In the genomic region with DNA sequence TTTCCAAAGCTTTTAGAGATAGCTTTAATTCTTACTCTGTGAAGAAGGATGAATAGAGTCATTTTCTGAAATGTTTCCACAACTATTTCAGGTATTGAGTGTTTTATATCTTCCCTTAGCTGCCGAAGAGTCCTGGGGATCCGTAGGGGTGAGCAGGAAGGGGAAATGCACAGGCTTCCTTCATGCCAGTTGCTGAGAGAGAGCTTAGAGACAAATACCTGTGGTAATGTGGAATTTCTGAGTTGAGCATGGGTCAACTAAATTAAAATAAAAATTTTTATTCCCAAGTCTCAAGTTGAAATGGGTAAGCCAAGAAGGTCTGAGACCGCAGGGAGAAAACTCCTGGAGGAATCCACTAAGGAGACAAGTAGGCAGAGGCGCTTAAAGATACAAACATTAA, we compare ENCODE assay signal across 22 cellular contexts.
DNase-seq lines count a peak whose midpoint lies in the region; ATAC-seq and TF ChIP-seq lines count a peak whose summit lies in the region.
"Had no signal": no experiment of that assay in that cellular context is flagged by ENCODE, and none has a peak within 500 bp of the region (broad histone marks: within the 10 kb centered on the region; RNA-seq: fewer than 3 reads in every experiment).

No MANE protein-coding gene starts in this region.

- no peak overlapping the region for H3K4me3 Mint-ChIP-seq in endothelial cell (ENCODE audit: unreplicated experiment)
- H3K4me3 Mint-ChIP-seq in activated T-helper 2 cell treated with anti-CD3 and anti-CD28 coated beads, Interferon-gamma antibody, Interleukin-2, Interleukin-4, amounts not matched to agents 10 μg/mL and 5 μg/mL and 100 μg/mL, durations not matched to agents 14 hours and 24 hours and 36 hours (ENCODE audit: low read depth): no peak overlapping the region
- H3K4me3 Mint-ChIP-seq: B cell, CD14-positive monocyte had no signal

- DNase-seq in HT1080 (ENCODE audit: low read depth): peak; percentile 57
- peak; percentile 19 for DNase-seq in amniotic epithelial cell (ENCODE audit: low read depth)
- DNase-seq in endothelial cell (ENCODE audit: low spot score): no peak
- no peak for DNase-seq in sciatic nerve (ENCODE audit: low spot score)
- DNase-seq in erythroblast (lab: John Stamatoyannopoulos, UW): no peak
- no peak for DNase-seq in retina
- no peak for DNase-seq in activated T-helper 2 cell treated with anti-CD3 and anti-CD28 coated beads, Interferon-gamma antibody, Interleukin-2, Interleukin-4, amounts not matched to agents 10 μg/mL and 5 μg/mL and 100 μg/mL, durations not matched to agents 14 hours and 24 hours and 36 hours (ENCODE audit: low spot score)
- DNase-seq: GDM1, NCI-H1092, NCI-H1436, NCI-H187 treated with DMSO at 0.1 percent for 48 hours, NCI-H2107, NCI-H510A treated with DMSO at 0.1 percent for 48 hours, NCI-H748 treated with DMSO at 0.1 percent for 48 hours, PC-9, RPMI8226, SHP77 treated with DMSO at 0.1 percent for 48 hours had no signal

- H3K27me3 Mint-ChIP-seq in endothelial cell (ENCODE audit: unreplicated experiment): peaks cover 3% of the 10 kb centered on the region
- no peaks in the 10 kb centered on the region for H3K27me3 Mint-ChIP-seq in activated T-helper 2 cell treated with anti-CD3 and anti-CD28 coated beads, Interferon-gamma antibody, Interleukin-2, Interleukin-4, amounts not matched to agents 10 μg/mL and 5 μg/mL and 100 μg/mL, durations not matched to agents 14 hours and 24 hours and 36 hours (ENCODE audit: low read depth)

- H3K36me3 Mint-ChIP-seq in endothelial cell (ENCODE audit: low read depth, unreplicated experiment): no peaks in the 10 kb centered on the region
- H3K36me3 Mint-ChIP-seq in activated T-helper 2 cell treated with anti-CD3 and anti-CD28 coated beads, Interferon-gamma antibody, Interleukin-2, Interleukin-4, amounts not matched to agents 10 μg/mL and 5 μg/mL and 100 μg/mL, durations not matched to agents 14 hours and 24 hours and 36 hours (ENCODE audit: low read depth): no peaks in the 10 kb centered on the region
- H3K36me3 Mint-ChIP-seq: CD14-positive monocyte had no signal

- H3K27ac Mint-ChIP-seq in endothelial cell (ENCODE audit: unreplicated experiment): peak overlapping the region; percentile 76
- no peak overlapping the region for H3K27ac Mint-ChIP-seq in activated T-helper 2 cell treated with anti-CD3 and anti-CD28 coated beads, Interferon-gamma antibody, Interleukin-2, Interleukin-4, amounts not matched to agents 10 μg/mL and 5 μg/mL and 100 μg/mL, durations not matched to agents 14 hours and 24 hours and 36 hours
- H3K27ac Mint-ChIP-seq: B cell, CD14-positive monocyte had no signal

- no peak for TF ChIP-seq CTCF in endothelial cell (IDR thresholded peaks at IDR 0.05; ENCODE audit: unreplicated experiment)

- no peaks in the 10 kb centered on the region for H3K9me3 Mint-ChIP-seq in endothelial cell (ENCODE audit: unreplicated experiment)
- H3K9me3 Mint-ChIP-seq in activated T-helper 2 cell treated with anti-CD3 and anti-CD28 coated beads, Interferon-gamma antibody, Interleukin-2, Interleukin-4, amounts not matched to agents 10 μg/mL and 5 μg/mL and 100 μg/mL, durations not matched to agents 14 hours and 24 hours and 36 hours: no peaks in the 10 kb centered on the region

- no peak for TF ChIP-seq POLR2A in erythroblast (IDR thresholded peaks at IDR 0.05; ENCODE audit: low read length)

- H3K4me1 Mint-ChIP-seq in endothelial cell (ENCODE audit: unreplicated experiment): peaks cover 15% of the 10 kb centered on the region
- no peaks in the 10 kb centered on the region for H3K4me1 Mint-ChIP-seq in activated T-helper 2 cell treated with anti-CD3 and anti-CD28 coated beads, Interferon-gamma antibody, Interleukin-2, Interleukin-4, amounts not matched to agents 10 μg/mL and 5 μg/mL and 100 μg/mL, durations not matched to agents 14 hours and 24 hours and 36 hours (ENCODE audit: low read depth)
- H3K4me1 Mint-ChIP-seq: B cell had no signal

- ATAC-seq in sciatic nerve (peak; percentile 24), HG02852 (IDR thresholded peaks at IDR 0.05; ENCODE audit: unreplicated experiment) (no peak)
- ATAC-seq: HepG2, K562 had no signal

- intact Hi-C loops in sciatic nerve (cut with DNase I): no loop called here
- intact Hi-C loops in activated T-helper 2 cell treated with anti-CD3 and anti-CD28 coated beads, Interferon-gamma antibody, Interleukin-2, Interleukin-4, amounts not matched to agents 10 μg/mL and 5 μg/mL and 100 μg/mL, durations not matched to agents 14 hours and 24 hours and 36 hours (cut with micrococcal nuclease): no loop called here

Comparison
In these comparisons a context has a peak if more than half of its experiments do, and no peak if none do; other contexts are left out.
1. DNase-seq: peak in HT1080 (single experiment) and amniotic epithelial cell (single experiment); none in endothelial cell (single experiment), sciatic nerve (single experiment), erythroblast (0 of 2), retina (single experiment) and activated T-helper 2 cell treated with anti-CD3 and anti-CD28 coated beads, Interferon-gamma antibody, Interleukin-2, Interleukin-4, amounts not matched to agents 10 μg/mL and 5 μg/mL and 100 μg/mL, durations not matched to agents 14 hours and 24 hours and 36 hours (single experiment).